Comparison of ENCODE assay signal across 14 cellular contexts in the genomic region with DNA sequence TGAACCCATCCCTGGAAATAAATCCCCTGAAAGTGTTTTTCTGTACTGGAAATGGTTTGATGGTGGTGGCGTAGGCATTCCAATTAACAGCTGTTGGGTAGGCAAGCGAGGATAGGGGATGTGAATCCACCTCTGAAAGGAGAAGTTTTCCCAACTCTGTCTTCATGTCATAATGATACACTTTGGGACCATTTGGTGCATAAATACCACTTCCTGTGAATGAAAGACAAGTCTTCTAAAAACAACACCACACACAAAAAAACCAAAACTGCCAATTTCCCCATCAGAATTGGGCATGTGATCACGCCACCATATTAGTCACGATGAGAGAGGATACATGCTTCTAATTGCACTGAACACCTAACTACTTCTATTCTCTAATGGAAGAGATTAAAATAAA. TPM values are rescaled to one million over a fixed set of nuclear protein-coding genes. Genes with fewer than 3 reads are reported as not detected.
DNase-seq lines count a peak whose midpoint lies in the region; ATAC-seq and TF ChIP-seq lines count a peak whose summit lies in the region.
"Had no signal": no experiment of that assay in that cellular context is flagged by ENCODE, and none has a peak within 500 bp of the region (broad histone marks: within the 10 kb centered on the region; RNA-seq: fewer than 3 reads in every experiment).

No MANE protein-coding gene starts in this region.

- TF ChIP-seq POLR2A in GM18505 (IDR thresholded peaks at IDR 0.05; ENCODE audit: borderline replicate concordance, extremely low read depth, insufficient read depth, insufficient read length), result no peak
- TF ChIP-seq POLR2A in suprapubic skin (IDR thresholded peaks at IDR 0.05), result no peak

- no peaks in the 10 kb centered on the region for H3K9me3 ChIP-seq in suprapubic skin
- H3K9me3 ChIP-seq: esophagus muscularis mucosa had no signal

- H3K27me3 Mint-ChIP-seq in activated CD4-positive, alpha-beta memory T cell treated with anti-CD3 and anti-CD28 coated beads, Interleukin-2, amount 10 ng/mL, durations not matched to agents 7 days and 5 days, result no peaks in the 10 kb centered on the region

- H3K4me1 Mint-ChIP-seq in activated CD4-positive, alpha-beta memory T cell treated with anti-CD3 and anti-CD28 coated beads, Interleukin-2, amount 10 ng/mL, durations not matched to agents 7 days and 5 days, result peaks cover 39% of the 10 kb centered on the region

- no peak for TF ChIP-seq CTCF in suprapubic skin (IDR thresholded peaks at IDR 0.05)

- H3K4me1 ChIP-seq in suprapubic skin, result no peaks in the 10 kb centered on the region
- H3K4me1 ChIP-seq: esophagus muscularis mucosa had no signal

- no peak overlapping the region for H3K27ac ChIP-seq in suprapubic skin
- H3K27ac ChIP-seq: esophagus muscularis mucosa, GM23248 had no signal

- TF ChIP-seq EP300 in suprapubic skin (IDR thresholded peaks at IDR 0.05), result no peak

- CTCF ChIA-PET in activated CD4-positive, alpha-beta memory T cell treated with anti-CD3 and anti-CD28 coated beads, Interleukin-2, amount 10 ng/mL, durations not matched to agents 7 days and 5 days (lab: Charles Lee), result interaction anchor here (1.1 to 1.7 kb wide), 2 partner anchors 23 to 47 kb away, joined by 3 to 5 read pairs; a partner anchor contains a TSS

- H3K27me3 ChIP-seq in suprapubic skin, result no peaks in the 10 kb centered on the region
- H3K27me3 ChIP-seq: esophagus muscularis mucosa had no signal

- H3K36me3 Mint-ChIP-seq in activated CD4-positive, alpha-beta memory T cell treated with anti-CD3 and anti-CD28 coated beads, Interleukin-2, amount 10 ng/mL, durations not matched to agents 7 days and 5 days (ENCODE audit: low read depth), result peaks cover 9% of the 10 kb centered on the region

- ATAC-seq in GM18505 (IDR thresholded peaks at IDR 0.05; ENCODE audit: unreplicated experiment) (peak; percentile 46), GM21515 (IDR thresholded peaks at IDR 0.05; ENCODE audit: unreplicated experiment) (peak; percentile 40), HG03139 (IDR thresholded peaks at IDR 0.05; ENCODE audit: unreplicated experiment) (peak; percentile 15), GM19397 (IDR thresholded peaks at IDR 0.05; ENCODE audit: unreplicated experiment) (no peak)

- no peak overlapping the region for H3K4me3 ChIP-seq in suprapubic skin
- H3K4me3 ChIP-seq: esophagus muscularis mucosa, GM23248 had no signal

- peak overlapping the region; percentile 78 for H3K27ac Mint-ChIP-seq in activated CD4-positive, alpha-beta memory T cell treated with anti-CD3 and anti-CD28 coated beads, Interleukin-2, amount 10 ng/mL, durations not matched to agents 7 days and 5 days

- WGBS in suprapubic skin, result 84% methylated on average over 4 of the region's 4 CpGs

- no peaks in the 10 kb centered on the region for H3K9me3 Mint-ChIP-seq in activated CD4-positive, alpha-beta memory T cell treated with anti-CD3 and anti-CD28 coated beads, Interleukin-2, amount 10 ng/mL, durations not matched to agents 7 days and 5 days

- peak; percentile 22 for DNase-seq in activated CD4-positive, alpha-beta memory T cell treated with anti-CD3 and anti-CD28 coated beads, Interleukin-2, amount 10 ng/mL, durations not matched to agents 7 days and 5 days
- no peak for DNase-seq in pons (ENCODE audit: low spot score)
- DNase-seq in suprapubic skin (ENCODE audit: low spot score in 2 of 2), result no peak
- DNase-seq in epidermal melanocyte (ENCODE audit: insufficient read length, low spot score), result no peak
- DNase-seq: activated CD4-positive, alpha-beta T cell treated with anti-CD3 and anti-CD28 coated beads, Interleukin-2, amount 50 U/mL, for 4 hours; DMS153; GM23248; islet precursor cell; posterior cingulate gyrus had no signal

- H3K36me3 ChIP-seq in suprapubic skin, result no peaks in the 10 kb centered on the region
- H3K36me3 ChIP-seq: esophagus muscularis mucosa had no signal

- H3K4me3 Mint-ChIP-seq in activated CD4-positive, alpha-beta memory T cell treated with anti-CD3 and anti-CD28 coated beads, Interleukin-2, amount 10 ng/mL, durations not matched to agents 7 days and 5 days, result no peak overlapping the region

- POLR2A ChIA-PET in activated CD4-positive, alpha-beta memory T cell treated with anti-CD3 and anti-CD28 coated beads, Interleukin-2, amount 10 ng/mL, durations not matched to agents 7 days and 5 days (lab: Charles Lee), result interaction anchor here (0.7 to 1.7 kb wide), 3 partner anchors 11 to 61 kb away, joined by 3 to 4 read pairs (median 3); no protein-coding TSS in a partner anchor

RNA-seq across cellular contexts. Expression of a gene that starts 6.4 kb away (rescaled TPM):
- 1 to 10 TPM; 5.3 to 6.1 TPM for total RNA-seq in activated CD4-positive, alpha-beta memory T cell treated with anti-CD3 and anti-CD28 coated beads, Interleukin-2, amount 10 ng/mL, durations not matched to agents 7 days and 5 days
- 1 to 10 TPM in 1 of 4 donors, under 1 TPM in 2, not detected in 1; 0.39 to 1.6 (median 0.64) TPM for total RNA-seq in suprapubic skin
- total RNA-seq: GM23248 had no signal

RNA-seq across cellular contexts. Expression of a gene that starts 37.5 kb away (rescaled TPM):
- total RNA-seq in activated CD4-positive, alpha-beta memory T cell treated with anti-CD3 and anti-CD28 coated beads, Interleukin-2, amount 10 ng/mL, durations not matched to agents 7 days and 5 days, result not detected
- 1 to 10 TPM in 1 of 4 donors, under 1 TPM in 3; 0.38 to 1.1 (median 0.67) TPM for total RNA-seq in suprapubic skin

RNA-seq across cellular contexts. Expression of a gene that starts 47.1 kb away (rescaled TPM):
- 1 to 10 TPM; 7.2 to 7.7 TPM for total RNA-seq in activated CD4-positive, alpha-beta memory T cell treated with anti-CD3 and anti-CD28 coated beads, Interleukin-2, amount 10 ng/mL, durations not matched to agents 7 days and 5 days
- total RNA-seq in suprapubic skin, result 10 to 100 TPM in 2 of 4 donors, 1 to 10 TPM in 2; 8.4 to 11.2 (median 9.9) TPM
